In genomic region chr6:5998236-5998635, GRCh38 we compare ENCODE assay signal across 13 cellular contexts. TPM values are rescaled to one million over a fixed set of nuclear protein-coding genes. Genes with fewer than 3 reads are reported as not detected.
DNase-seq lines count a peak whose midpoint lies in the region; ATAC-seq lines count a peak whose summit lies in the region.
"Had no signal": no experiment of that assay in that cellular context is flagged by ENCODE, and none has a peak within 500 bp of the region (broad histone marks: within the 10 kb centered on the region; RNA-seq: fewer than 3 reads in every experiment).

No MANE protein-coding gene starts in this region.

- peaks cover 36% of the 10 kb centered on the region for H3K36me3 Mint-ChIP-seq in activated T-helper 17 cell treated with anti-CD3 and anti-CD28 coated beads, Interleukin-2, amount 50 U/mL, for 72 hours (ENCODE audit: low read depth)
- H3K36me3 Mint-ChIP-seq in naive B cell: peaks cover 0 to 36% of the 10 kb centered on the region in 2 donors

- no peak overlapping the region for H3K27ac Mint-ChIP-seq in activated T-helper 17 cell treated with anti-CD3 and anti-CD28 coated beads, Interleukin-2, amount 50 U/mL, for 72 hours
- peak overlapping the region in 4 of 6 donors; percentile 23 to 91 (median 68) for H3K27ac Mint-ChIP-seq in naive B cell

- H3K27ac ChIP-seq in right cardiac atrium (ENCODE audit: low read length): peak overlapping the region; percentile 15

- WGBS in right cardiac atrium: 17% methylated on average over 9 of the region's 9 CpGs

- peaks cover 75% of the 10 kb centered on the region for H3K27me3 Mint-ChIP-seq in activated T-helper 17 cell treated with anti-CD3 and anti-CD28 coated beads, Interleukin-2, amount 50 U/mL, for 72 hours
- peaks cover 77 to 94% (median 93%) of the 10 kb centered on the region in 3 donors for H3K27me3 Mint-ChIP-seq in naive B cell

- H3K27me3 ChIP-seq in right cardiac atrium (ENCODE audit: control insufficient read depth, insufficient read depth): no peaks in the 10 kb centered on the region

- intact Hi-C loops in right cardiac atrium (cut with DNase I): no loop called here
- intact Hi-C loops in left cardiac atrium (cut with DNase I): no loop called here

- DNase-seq in right cardiac atrium: no peak
- no peak for DNase-seq in left cardiac atrium
- DNase-seq in naive B cell: no peak
- no peak for DNase-seq in NCI-H526 treated with DMSO at 0.1 percent for 48 hours (lab: John Stamatoyannopoulos, UW)
- DNase-seq in OCI-M2 (lab: John Stamatoyannopoulos, UW; ENCODE audit: unreplicated experiment): no peak
- DNase-seq: HCEC 1CT, NCI-H2171 treated with DMSO at 0.1 percent for 48 hours, Peyer's patch, uterus had no signal

- peak overlapping the region; percentile 82 for H3K4me3 Mint-ChIP-seq in activated T-helper 17 cell treated with anti-CD3 and anti-CD28 coated beads, Interleukin-2, amount 50 U/mL, for 72 hours
- H3K4me3 Mint-ChIP-seq in naive B cell: peak overlapping the region; percentile 52 to 94 (median 89)

- ATAC-seq in right cardiac atrium (no peak), left cardiac atrium (no peak), naive B cell (ENCODE audit: low read depth in 2 of 2) (no peak), HG02623 (IDR thresholded peaks at IDR 0.05; ENCODE audit: unreplicated experiment) (no peak), esophagus mucosa (no peak)
- ATAC-seq in activated T-helper 17 cell treated with anti-CD3 and anti-CD28 coated beads, Interleukin-2, amount 50 U/mL, for 72 hours (replicated peaks): no peak

- H3K9me3 ChIP-seq in right cardiac atrium (ENCODE audit: control insufficient read depth, low read length): no peaks in the 10 kb centered on the region
- H3K9me3 ChIP-seq: uterus had no signal

- H3K4me1 ChIP-seq in right cardiac atrium (ENCODE audit: control insufficient read depth, insufficient read depth, low read length): peaks cover 2% of the 10 kb centered on the region

- H3K9me3 Mint-ChIP-seq in activated T-helper 17 cell treated with anti-CD3 and anti-CD28 coated beads, Interleukin-2, amount 50 U/mL, for 72 hours: peaks cover 5% of the 10 kb centered on the region
- H3K9me3 Mint-ChIP-seq in naive B cell: peaks cover 14 to 53% (median 35%) of the 10 kb centered on the region in 7 donors

- peaks cover 44% of the 10 kb centered on the region for H3K4me1 Mint-ChIP-seq in activated T-helper 17 cell treated with anti-CD3 and anti-CD28 coated beads, Interleukin-2, amount 50 U/mL, for 72 hours
- peaks cover 67 to 79% (median 71%) of the 10 kb centered on the region in 3 donors for H3K4me1 Mint-ChIP-seq in naive B cell

- peak overlapping the region; percentile 25 for H3K4me3 ChIP-seq in right cardiac atrium (ENCODE audit: low read length)
- H3K4me3 ChIP-seq: lung had no signal

RNA-seq across cellular contexts. Expression of gene NRN1, which starts 8.5 kb away (rescaled TPM):
- total RNA-seq in right cardiac atrium (10 to 100 TPM in 2 of 4 donors, 1 to 10 TPM in 2; 6.5 to 14.5 (median 10.6) TPM), left cardiac atrium (10 to 100 TPM; 12.8 to 18.1 TPM), esophagus mucosa (1.6 TPM)
- polyA plus RNA-seq in right cardiac atrium (14.1 TPM), naive B cell (ENCODE audit: low read depth in 6 of 6) (not detected)
- total RNA-seq in activated T-helper 17 cell treated with anti-CD3 and anti-CD28 coated beads, Interleukin-2, amount 50 U/mL, for 72 hours: 10 to 100 TPM in 1 of 2 donors, 1 to 10 TPM in 1; 1.1 to 14.7 TPM
